26 cellular contexts compared by ENCODE assay signal in genomic region chr3:123930426-123930825, GRCh38.
"Had no signal": no experiment of that assay in that cellular context is flagged by ENCODE, and none has a peak within 500 bp of the region (broad histone marks: within the 10 kb centered on the region; RNA-seq: fewer than 3 reads in every experiment).

No MANE protein-coding gene starts in this region.

- H3K27ac ChIP-seq: coronary artery, dorsolateral prefrontal cortex, hepatocyte, left ventricle myocardium inferior, neural progenitor cell, pancreas, suprapubic skin, thyroid gland had no signal

- H3K27ac Mint-ChIP-seq: natural killer cell treated with Interleukin-12 subunit alpha and Interleukin-12 subunit beta and Interleukin-15 and Interleukin-18, amount 100 ng/mL, for 72 hours; neural progenitor cell; progenitor cell of endocrine pancreas; type B pancreatic cell had no signal

- DNase-seq: dorsolateral prefrontal cortex; effector CD8-positive, alpha-beta T cell; foreskin melanocyte; head of caudate nucleus; kidney; left cardiac atrium; left ventricle myocardium inferior; mesenchymal stem cell; midbrain; occipital lobe; pancreas; right cardiac atrium; stimulated activated CD4-positive, alpha-beta T cell treated with anti-CD3 and anti-CD28 coated beads, Interleukin-2, amount 100 ng/mL, for 48 hours; stimulated activated naive CD4-positive, alpha-beta T cell treated with Interleukin-2 at 50 U/mL for 16 hours; thyroid gland had no signal

- H3K9me3 ChIP-seq: left ventricle myocardium inferior, pancreas, suprapubic skin, thyroid gland had no signal

- H3K9ac ChIP-seq: neural progenitor cell had no signal

- H3K4me2 ChIP-seq: hepatocyte, neural progenitor cell, smooth muscle cell had no signal

- H3K9me3 Mint-ChIP-seq: natural killer cell treated with Interleukin-12 subunit alpha and Interleukin-12 subunit beta and Interleukin-15 and Interleukin-18, amount 100 ng/mL, for 72 hours; neural progenitor cell; type B pancreatic cell had no signal

- H3K27me3 ChIP-seq: dorsolateral prefrontal cortex, hepatocyte, neural progenitor cell, pancreas, suprapubic skin, thyroid gland had no signal

- FAIRE-seq: kidney, pancreas, urothelium cell line had no signal

- ATAC-seq: esophagus mucosa; left cardiac atrium; natural killer cell treated with Interleukin-12 subunit alpha and Interleukin-12 subunit beta and Interleukin-15 and Interleukin-18, amount 100 ng/mL, for 72 hours; pancreas; right cardiac atrium had no signal

- H3K27me3 Mint-ChIP-seq: natural killer cell treated with Interleukin-12 subunit alpha and Interleukin-12 subunit beta and Interleukin-15 and Interleukin-18, amount 100 ng/mL, for 72 hours; progenitor cell of endocrine pancreas; type B pancreatic cell had no signal

- H3K4me3 ChIP-seq: coronary artery, dorsolateral prefrontal cortex, hepatocyte, left ventricle myocardium inferior, lung, neural progenitor cell, pancreas, smooth muscle cell, suprapubic skin, thyroid gland had no signal

- H3K4me3 Mint-ChIP-seq: natural killer cell treated with Interleukin-12 subunit alpha and Interleukin-12 subunit beta and Interleukin-15 and Interleukin-18, amount 100 ng/mL, for 72 hours; neural progenitor cell; type B pancreatic cell had no signal

- H3K4me1 ChIP-seq: left ventricle myocardium inferior, neural progenitor cell, pancreas, suprapubic skin, thyroid gland had no signal
